ENCODE assay signal across 28 cellular contexts in genomic region chr16:83682858-83683235, GRCh38.
"Had no signal": no experiment of that assay in that cellular context is flagged by ENCODE, and none has a peak within 500 bp of the region (broad histone marks: within the 10 kb centered on the region; RNA-seq: fewer than 3 reads in every experiment).

No MANE protein-coding gene starts in this region.

- DNase-seq: activated CD4-positive, alpha-beta T cell treated with anti-CD3 and anti-CD28 coated beads for 4 hours; activated CD4-positive, alpha-beta T cell treated with anti-CD3 and anti-CD28 coated beads, Interleukin-2, amount 50 U/mL, for 48 hours; activated CD8-positive, alpha-beta memory T cell treated with anti-CD3 and anti-CD28 coated beads, Interleukin-2, amount 50 U/mL, for 4 hours; activated gamma-delta T cell treated with Interleukin-2 at 50 U/mL for 16 hours; activated naive CD4-positive, alpha-beta T cell treated with anti-CD3 and anti-CD28 coated beads, Interleukin-2, amount 50 U/mL, for 16 hours; activated T-cell treated with anti-CD3 and anti-CD28 coated beads, Interleukin-2, amount 50 U/mL, for 24 hours; amniotic stem cell; brain microvascular endothelial cell; cortex of kidney; effector memory CD8-positive, alpha-beta T cell; foreskin fibroblast; heart right ventricle; kidney glomerular epithelial cell; left ventricle myocardium inferior; naive B cell; occipital lobe; psoas muscle; right cardiac atrium; stimulated activated CD4-positive, alpha-beta T cell treated with anti-CD3 and anti-CD28 coated beads, Interleukin-15, amount 100 ng/mL, for 24 hours; stimulated activated CD4-positive, alpha-beta T cell treated with anti-CD3 and anti-CD28 coated beads, Interleukin-2, amount 100 ng/mL, for 24 hours; stimulated activated naive B cell treated with anti-CD40 and anti-IgM and Interleukin-4, amounts not matched to agents 10 μg/mL and 1 μg/mL and 100 μg/mL, for 72 hours; stomach; tibial artery; upper lobe of right lung had no signal

- H3K4me3 ChIP-seq: heart right ventricle, left ventricle myocardium inferior, lung, psoas muscle, stomach, tibial artery, upper lobe of right lung had no signal

- H3K36me3 ChIP-seq: brain microvascular endothelial cell, stomach, tibial artery, upper lobe of right lung had no signal

- H3K9me3 ChIP-seq: heart right ventricle, left ventricle myocardium inferior, psoas muscle, stomach, tibial artery, upper lobe of right lung had no signal

- ATAC-seq: effector memory CD8-positive, alpha-beta T cell; esophagus mucosa; heart right ventricle; psoas muscle; right cardiac atrium; stimulated activated naive B cell treated with anti-CD40 and anti-IgM and Interleukin-4, amounts not matched to agents 10 μg/mL and 1 μg/mL and 100 μg/mL, for 72 hours; upper lobe of right lung had no signal

- H3K4me1 ChIP-seq: heart right ventricle, parathyroid adenoma, stomach, upper lobe of right lung had no signal

- H3K27me3 ChIP-seq: brain microvascular endothelial cell, heart right ventricle, tibial artery, upper lobe of right lung had no signal

- H2AFZ ChIP-seq: parathyroid adenoma had no signal

- H3K9ac ChIP-seq: parathyroid adenoma had no signal

- H3K27ac ChIP-seq: brain microvascular endothelial cell, heart right ventricle, left ventricle myocardium inferior, parathyroid adenoma, psoas muscle, stomach, upper lobe of right lung, VCaP had no signal
